7 cellular contexts compared by ENCODE assay signal in the genomic region with DNA sequence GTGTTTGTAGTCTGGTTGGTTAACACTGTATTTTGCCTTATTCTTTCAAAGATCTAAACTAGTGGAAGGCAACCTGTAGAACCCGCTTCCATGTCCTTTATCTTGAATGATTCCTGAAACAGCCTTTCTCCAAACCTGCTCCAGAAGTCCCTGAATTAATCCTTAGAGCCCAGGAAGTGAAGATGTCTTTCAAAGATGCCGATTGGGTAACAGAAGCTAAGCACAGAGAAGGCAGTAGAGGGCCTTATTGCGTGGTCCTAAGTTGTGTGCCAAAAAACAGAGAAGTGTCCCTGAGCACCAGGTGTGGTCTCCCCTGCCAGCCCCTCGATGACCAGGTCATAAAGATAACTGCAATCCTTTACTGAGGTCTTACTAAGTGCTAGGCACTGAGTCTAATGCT. TPM values are rescaled to one million over a fixed set of nuclear protein-coding genes. Genes with fewer than 3 reads are reported as not detected.
DNase-seq lines count a peak whose midpoint lies in the region; ATAC-seq and TF ChIP-seq lines count a peak whose summit lies in the region.

No MANE protein-coding gene starts in this region.

- peaks cover 2% of the 10 kb centered on the region for H3K4me1 ChIP-seq in neuron (ENCODE audit: insufficient read depth, low read length)

- no peak for DNase-seq in GM06990 (ENCODE audit: extremely low read depth, insufficient read length)
- no peak for DNase-seq in stimulated activated CD4-positive, alpha-beta T cell treated with anti-CD3 and anti-CD28 coated beads, Interleukin-1b, Interleukin-23, amount 100 ng/mL, for 48 hours

- H3K27me3 ChIP-seq in GM06990 (replicated peaks; ENCODE audit: control insufficient read depth, insufficient read depth, low read length) (no peaks in the 10 kb centered on the region), neuron (ENCODE audit: insufficient read depth, low read length) (no peaks in the 10 kb centered on the region)

- H3K9me3 ChIP-seq in neuron (ENCODE audit: low read length): no peaks in the 10 kb centered on the region

- TF ChIP-seq CTCF in GM06990 (IDR thresholded peaks at IDR 0.05; ENCODE audit: insufficient read depth, low read length, poor library complexity, severe bottlenecking): peak; percentile 21

- ATAC-seq in HG02943 (IDR thresholded peaks at IDR 0.05; ENCODE audit: low read depth, unreplicated experiment): peak; percentile 20
- ATAC-seq in SK-N-SH treated with all-trans-retinoic acid at 6 μM for 48 hours: peak; percentile 53
- ATAC-seq in esophagus mucosa: peak; percentile 20
- ATAC-seq in HG02981 (IDR thresholded peaks at IDR 0.05; ENCODE audit: unreplicated experiment): no peak

- H3K4me3 ChIP-seq in GM06990 (replicated peaks; ENCODE audit: low read depth, low read length) (peak overlapping the region; percentile 85), neuron (ENCODE audit: low read length) (peak overlapping the region; percentile 72)

- peak overlapping the region; percentile 94 for H2AFZ ChIP-seq in neuron (ENCODE audit: low read depth, low read length)

- H3K36me3 ChIP-seq in GM06990 (ENCODE audit: control insufficient read depth, insufficient read depth, low read length) (no peaks in the 10 kb centered on the region), neuron (ENCODE audit: insufficient read depth, low read length) (no peaks in the 10 kb centered on the region)

TF ChIP-seq in SK-N-SH treated with all-trans-retinoic acid at 6 μM for 48 hours, 23 proteins besides CTCF, POLR2A, EP300 and RAD21:
- no peak for TF ChIP-seq ZC3H10 (CRISPR knock-in tag; IDR thresholded peaks at IDR 0.05)
- TF ChIP-seq PATZ1 (CRISPR knock-in tag; IDR thresholded peaks at IDR 0.05; ENCODE audit: borderline replicate concordance): no peak
- no peak for TF ChIP-seq CSDC2 (CRISPR knock-in tag; IDR thresholded peaks at IDR 0.05)
- no peak for TF ChIP-seq ZNF8 (CRISPR knock-in tag; IDR thresholded peaks at IDR 0.05)
- TF ChIP-seq ARNTL (CRISPR knock-in tag; IDR thresholded peaks at IDR 0.05; ENCODE audit: borderline replicate concordance, low read depth): no peak
- TF ChIP-seq BACH2 (CRISPR knock-in tag; IDR thresholded peaks at IDR 0.05; ENCODE audit: borderline replicate concordance): no peak
- TF ChIP-seq ESRRG (CRISPR knock-in tag; IDR thresholded peaks at IDR 0.05): no peak
- TF ChIP-seq TOX (CRISPR knock-in tag; IDR thresholded peaks at IDR 0.05; ENCODE audit: borderline replicate concordance): no peak
- TF ChIP-seq ZNF565 (CRISPR knock-in tag; conservative IDR thresholded peaks at IDR 0.05; ENCODE audit: low read depth): no peak
- no peak for TF ChIP-seq CREB5 (CRISPR knock-in tag; IDR thresholded peaks at IDR 0.05; ENCODE audit: low read depth)
- no peak for TF ChIP-seq PPARA (CRISPR knock-in tag; IDR thresholded peaks at IDR 0.05; ENCODE audit: borderline replicate concordance)
- no peak for TF ChIP-seq ISL1 (CRISPR knock-in tag; IDR thresholded peaks at IDR 0.05)
- TF ChIP-seq ZNF70 (CRISPR knock-in tag; IDR thresholded peaks at IDR 0.05): no peak

RNA-seq across cellular contexts. Expression of gene ZSCAN16, which starts 19.1 kb away (rescaled TPM):
- total RNA-seq in esophagus mucosa: 2.9 TPM

RNA-seq across cellular contexts. Expression of gene ZNF165, which starts 24.9 kb away (rescaled TPM):
- total RNA-seq in esophagus mucosa: 3.0 TPM

RNA-seq across cellular contexts. Expression of gene ZKSCAN8, which starts 36.4 kb away (rescaled TPM):
- total RNA-seq in esophagus mucosa: 6.6 TPM
